Comparison of ENCODE assay signal across 23 cellular contexts in genomic region chr4:57639566-57640328, GRCh38.
DNase-seq lines count a peak whose midpoint lies in the region; ATAC-seq, FAIRE-seq and TF ChIP-seq lines count a peak whose summit lies in the region.
"Had no signal": no experiment of that assay in that cellular context is flagged by ENCODE, and none has a peak within 500 bp of the region (broad histone marks: within the 10 kb centered on the region; RNA-seq: fewer than 3 reads in every experiment).

No MANE protein-coding gene starts in this region.

- no peak overlapping the region for H2BK15ac ChIP-seq in H1 (ENCODE audit: low read length)

- H3K36me3 ChIP-seq in H1 (ENCODE audit: control insufficient read depth in 2 of 4, insufficient read depth in 4 of 4, low read length in 3 of 4): no peaks in the 10 kb centered on the region
- H3K36me3 ChIP-seq: MG63 had no signal

- no peak overlapping the region for H2AK5ac ChIP-seq in H1 (ENCODE audit: low read depth, low read length)

- no peak overlapping the region for H2BK120ac ChIP-seq in H1 (replicated peaks; ENCODE audit: low read depth, low read length)

- in situ Hi-C loops in Caki2 (cut with HindIII; ENCODE audit: low pct_unique_long_range_greater_than_20kb, low sequenced_read_pairs): no loop called here

- no peak for TF ChIP-seq POLR2A in H1 (IDR thresholded peaks at IDR 0.05; ENCODE audit: control extremely low read depth in 1 of 2, low read depth in 2 of 2, low read length in 2 of 2)

- no peak overlapping the region for H3K4ac ChIP-seq in H1 (replicated peaks; ENCODE audit: insufficient read length, low read depth, low read length)

- ATAC-seq in left colon (peak; percentile 68), GM21619 (IDR thresholded peaks at IDR 0.05; ENCODE audit: unreplicated experiment) (no peak), HG02642 (IDR thresholded peaks at IDR 0.05; ENCODE audit: poor library complexity, unreplicated experiment) (no peak), HG03097 (IDR thresholded peaks at IDR 0.05; ENCODE audit: low FRiP score, unreplicated experiment) (no peak)

- H3K4me3 ChIP-seq in H1 (ENCODE audit: extremely low read depth in 1 of 4, insufficient read depth in 2 of 4, low read depth in 3 of 4, low read length in 4 of 4): no peak overlapping the region
- H3K4me3 ChIP-seq: MG63, PC-9 had no signal

- H3K79me2 ChIP-seq in H1 (ENCODE audit: control insufficient read depth in 1 of 2, insufficient read depth in 2 of 2, low read length in 2 of 2): no peaks in the 10 kb centered on the region

- no peak overlapping the region for H4K91ac ChIP-seq in H1 (replicated peaks; ENCODE audit: insufficient read length, low read length)

- H4K20me1 ChIP-seq in H1 (replicated peaks in 1 of 2; ENCODE audit: control insufficient read depth in 1 of 2, insufficient read depth in 2 of 2, low read length in 2 of 2): no peaks in the 10 kb centered on the region

- no peak overlapping the region for H4K5ac ChIP-seq in H1 (ENCODE audit: insufficient read length, low read depth, low read length)

- POLR2A ChIA-PET in H1 (lab: Charles Lee; ENCODE audit: partially characterized antibody): no interaction called here

- 0 out of 2 replicates have a peak overlapping the region, but pooled peaks have one; percentile 31 for H2BK12ac ChIP-seq in H1 (ENCODE audit: low read depth, low read length)

- intact Hi-C loops in left colon (cut with DNase I, micrococcal nuclease): no loop called here

- H3K4me2 ChIP-seq in H1 (ENCODE audit: insufficient read depth in 1 of 2, low read depth in 2 of 2, low read length in 2 of 2): 0 out of 4 replicates have a peak overlapping the region, but pooled peaks of 1 of the 2 experiments have one; percentile 23
- H3K4me2 ChIP-seq: PC-9 had no signal

- TF ChIP-seq RAD21 in H1 (IDR thresholded peaks at IDR 0.05 in 1 of 2, conservative IDR thresholded peaks at IDR 0.05 in 1 of 2; ENCODE audit: low read depth in 2 of 2, low read length in 2 of 2): peak; percentile 20 to 33; a peak in 2 of 4 replicates

- no peak overlapping the region for H3K27ac ChIP-seq in H1 (ENCODE audit: low read depth, low read length)
- H3K27ac ChIP-seq: 22Rv1, C4-2B, PC-9, RWPE1 had no signal

- H3K79me1 ChIP-seq in H1 (ENCODE audit: low read depth, low read length): no peaks in the 10 kb centered on the region

- H2BK5ac ChIP-seq in H1 (ENCODE audit: low read depth, low read length): no peak overlapping the region

- WGBS in H1 (ENCODE audit: extremely low coverage in 1 of 2, insufficient coverage in 1 of 2, insufficient read length in 1 of 2, insufficient replicate concordance in 2 of 2, low coverage in 1 of 2, low lambda C conversion rate in 2 of 2, missing lambda C conversion rate in 1 of 2), 2 experiments: 67% methylated on average over 5 of the region's 7 CpGs; no CpG with 5 or more reads in 1 of the 2 experiments

- no peak overlapping the region for H2BK20ac ChIP-seq in H1 (ENCODE audit: low read length)

- no peak for FAIRE-seq in H1 (lab: Jason Lieb, UNC)
- FAIRE-seq: G401.6 had no signal

- peak in 2 of 3 experiments; percentile 1 to 4; a peak in 2 of 4 replicates for TF ChIP-seq CTCF in H1 (IDR thresholded peaks at IDR 0.05; ENCODE audit: control extremely low read depth in 1 of 3, insufficient read depth in 1 of 3, low read depth in 1 of 3, low read length in 3 of 3)

- no peak for TF ChIP-seq EP300 in H1 (IDR thresholded peaks at IDR 0.05; ENCODE audit: borderline replicate concordance in 1 of 2, low read depth in 2 of 2, low read length in 2 of 2)

- DNase-seq in Caki2 (ENCODE audit: low read depth): peak; percentile 1
- DNase-seq in H1 (ENCODE audit: low read depth in 1 of 2, low spot score in 2 of 2): peak in 1 of 2 experiments; percentile 44
- peak; percentile 22 to 27 for DNase-seq in left colon
- peak; percentile 55 for DNase-seq in renal cortical epithelial cell (ENCODE audit: low read depth)
- no peak for DNase-seq in hepatic stellate cell (ENCODE audit: low spot score)
- DNase-seq: AML-193, DMS79 treated with DMSO at 0.1 percent for 48 hours, HCEC 1CT, Kasumi-1, MG63, NCI-H1048, NCI-H1436, NCI-H1930, NCI-H226, NCI-H524 treated with DMSO at 0.1 percent for 48 hours, PC-9 had no signal

- no peak overlapping the region for H3K9ac ChIP-seq in H1 (replicated peaks in 1 of 4; ENCODE audit: extremely low read depth in 1 of 4, low read depth in 3 of 4, low read length in 3 of 4)

- no peaks in the 10 kb centered on the region for H3K27me3 ChIP-seq in H1 (replicated peaks in 1 of 4; ENCODE audit: control insufficient read depth in 3 of 4, extremely low read depth in 1 of 4, insufficient read depth in 3 of 4, low read length in 3 of 4)
- H3K27me3 ChIP-seq: MG63 had no signal

- CTCF ChIA-PET in H1 (lab: Charles Lee; ENCODE audit: partially characterized antibody): interaction anchor here (0.6 to 1.6 kb wide), 6 partner anchors 17 to 1566 kb away, joined by 3 read pairs; no protein-coding TSS in a partner anchor

- H3K56ac ChIP-seq in H1 (replicated peaks; ENCODE audit: insufficient read length, low read depth, low read length): no peak overlapping the region

- H3K4me1 ChIP-seq in H1 (replicated peaks in 1 of 4; ENCODE audit: control insufficient read depth in 3 of 4, insufficient read depth in 4 of 4, low read length in 3 of 4): peaks cover 0 to 6% (median 3%) of the 10 kb centered on the region in 4 experiments; a peak in 2 of 7 replicates

- H3K23ac ChIP-seq in H1 (ENCODE audit: insufficient read length): no peak overlapping the region

- no peak overlapping the region for H3K14ac ChIP-seq in H1 (ENCODE audit: insufficient read length)

- no peak overlapping the region for H4K8ac ChIP-seq in H1 (ENCODE audit: extremely low read depth, insufficient read depth, low read length)

- no peaks in the 10 kb centered on the region for H3K23me2 ChIP-seq in H1 (ENCODE audit: low read depth, low read length)

- H2AFZ ChIP-seq in H1 (ENCODE audit: low read length): no peak overlapping the region
- H2AFZ ChIP-seq: PC-9 had no signal

- H3K18ac ChIP-seq in H1 (ENCODE audit: extremely low read depth, low read length): no peak overlapping the region

- no peaks in the 10 kb centered on the region for H3K9me3 ChIP-seq in H1 (ENCODE audit: insufficient read depth in 2 of 2, low read depth in 1 of 2, low read length in 1 of 2)
- H3K9me3 ChIP-seq: MG63 had no signal

TF ChIP-seq in H1, 55 proteins besides CTCF, POLR2A, EP300 and RAD21:
- TF ChIP-seq TBP (IDR thresholded peaks at IDR 0.05; ENCODE audit: low read depth, low read length): no peak
- no peak for TF ChIP-seq TCF12 (IDR thresholded peaks at IDR 0.05; ENCODE audit: low read depth, low read length)
- TF ChIP-seq SIRT6 (IDR thresholded peaks at IDR 0.05; ENCODE audit: low read length): no peak
- no peak for TF ChIP-seq HDAC6 (IDR thresholded peaks at IDR 0.05; ENCODE audit: low read depth, low read length)
- TF ChIP-seq SP4 (IDR thresholded peaks at IDR 0.05; ENCODE audit: low read length): no peak
- no peak for TF ChIP-seq KDM5A (IDR thresholded peaks at IDR 0.05; ENCODE audit: low read length)
- TF ChIP-seq NRF1 (IDR thresholded peaks at IDR 0.05; ENCODE audit: low read depth, low read length): no peak
- TF ChIP-seq ZNF274 (IDR thresholded peaks at IDR 0.05; ENCODE audit: borderline replicate concordance, extremely low read depth, low read length): no peak
